20 cellular contexts compared by ENCODE assay signal in genomic region chrX:131072871-131073571, GRCh38. TPM values are rescaled to one million over a fixed set of nuclear protein-coding genes. Genes with fewer than 3 reads are reported as not detected.
A peak's percentile ranks its signal among the peaks of the same experiment; 100 is the strongest.
DNase-seq lines count a peak whose midpoint lies in the region; TF ChIP-seq lines count a peak whose summit lies in the region.
"Had no signal": no experiment of that assay in that cellular context is flagged by ENCODE, and none has a peak within 500 bp of the region (broad histone marks: within the 10 kb centered on the region; RNA-seq: fewer than 3 reads in every experiment).

No MANE protein-coding gene starts in this region.

- peak overlapping the region; percentile 25 for H3K4me3 Mint-ChIP-seq in glutamatergic neuron (ENCODE audit: unreplicated experiment)
- H3K4me3 Mint-ChIP-seq in Calu3 (ENCODE audit: low read depth, unreplicated experiment), result no peak overlapping the region

- H2BK12ac ChIP-seq in trophoblast cell (ENCODE audit: low read length), result no peak overlapping the region

- H3K27ac Mint-ChIP-seq in glutamatergic neuron (ENCODE audit: unreplicated experiment), result no peak overlapping the region
- H3K27ac Mint-ChIP-seq in Calu3 (ENCODE audit: unreplicated experiment), result no peak overlapping the region

- no CpG with 5 or more reads among the region's 39 CpGs for WGBS in trophoblast cell (ENCODE audit: extremely low coverage, insufficient coverage, insufficient read length)

- no peak overlapping the region for H2AFZ ChIP-seq in trophoblast cell (ENCODE audit: insufficient read depth, low read length, poor library complexity)

- H3K36me3 Mint-ChIP-seq in glutamatergic neuron (ENCODE audit: unreplicated experiment), result no peaks in the 10 kb centered on the region
- H3K36me3 Mint-ChIP-seq in Calu3 (ENCODE audit: insufficient read depth, unreplicated experiment), result no peaks in the 10 kb centered on the region

- H3K4me1 ChIP-seq in HUES48 (ENCODE audit: control insufficient read depth, insufficient read depth, low read length), result peaks cover 14% of the 10 kb centered on the region; the same call in 1 of the 2 replicates
- H3K4me1 ChIP-seq in trophoblast cell (ENCODE audit: control insufficient read depth in 1 of 2, insufficient read depth in 2 of 2, low read length in 2 of 2), result no peaks in the 10 kb centered on the region
- H3K4me1 ChIP-seq: Caco-2, SJCRH30 had no signal

- H2BK120ac ChIP-seq in trophoblast cell (ENCODE audit: insufficient read depth, low read length, poor library complexity), result no peak overlapping the region

- H3K9me3 Mint-ChIP-seq in glutamatergic neuron (ENCODE audit: unreplicated experiment), result no peaks in the 10 kb centered on the region
- H3K9me3 Mint-ChIP-seq in Calu3 (ENCODE audit: low read depth, unreplicated experiment), result no peaks in the 10 kb centered on the region

- H3K36me3 ChIP-seq in HUES48 (ENCODE audit: control insufficient read depth, insufficient read depth, low read length) (no peaks in the 10 kb centered on the region), trophoblast cell (ENCODE audit: control insufficient read depth in 1 of 2, insufficient read depth in 2 of 2, low read length in 2 of 2) (no peaks in the 10 kb centered on the region)
- H3K36me3 ChIP-seq: SJCRH30 had no signal

- no peaks in the 10 kb centered on the region for H3K9me3 ChIP-seq in HUES48 (ENCODE audit: control insufficient read depth, insufficient read depth, low read length)
- no peaks in the 10 kb centered on the region for H3K9me3 ChIP-seq in trophoblast cell (ENCODE audit: insufficient read depth, low read depth, low read length)
- H3K9me3 ChIP-seq: Caco-2, SJCRH30 had no signal

- no peaks in the 10 kb centered on the region for H3K79me2 ChIP-seq in trophoblast cell (ENCODE audit: control insufficient read depth, insufficient read depth, low read length, poor library complexity)

- no peak overlapping the region for H2BK5ac ChIP-seq in trophoblast cell (ENCODE audit: low read depth, low read length, poor library complexity)

- H3K27me3 ChIP-seq in HUES48 (ENCODE audit: control insufficient read depth, insufficient read depth, low read length) (peaks cover 91% of the 10 kb centered on the region), trophoblast cell (ENCODE audit: insufficient read depth, low read length) (peaks cover 21% of the 10 kb centered on the region)
- H3K27me3 ChIP-seq: SJCRH30 had no signal

- no peak overlapping the region for H4K91ac ChIP-seq in trophoblast cell (ENCODE audit: low read depth, low read length)

- H3K4me1 Mint-ChIP-seq in glutamatergic neuron (ENCODE audit: low read depth, unreplicated experiment), result no peaks in the 10 kb centered on the region
- H3K4me1 Mint-ChIP-seq in Calu3 (ENCODE audit: low read depth, unreplicated experiment), result no peaks in the 10 kb centered on the region

- no peak overlapping the region for H4K8ac ChIP-seq in trophoblast cell (ENCODE audit: low read depth, low read length)

- DNase-seq in glutamatergic neuron (no peak), iPS-NIHi11 (ENCODE audit: low spot score) (peak; percentile 8), trophoblast cell (no peak), kidney tubule cell (ENCODE audit: low spot score) (no peak), Calu3 (no peak), SKM-1 (lab: John Stamatoyannopoulos, UW; ENCODE audit: unreplicated experiment) (no peak), NCI-H2171 (lab: John Stamatoyannopoulos, UW) (no peak)
- DNase-seq: ACHN, AML-193, Caco-2, NCI-H1105 treated with DMSO at 0.1 percent for 48 hours, NCI-H187 treated with DMSO at 0.1 percent for 48 hours, NCI-H774, SJCRH30, SW 1271 had no signal

- peak overlapping the region; percentile 65 for H3K4me3 ChIP-seq in HUES48 (ENCODE audit: low read depth, low read length)
- no peak overlapping the region for H3K4me3 ChIP-seq in trophoblast cell (ENCODE audit: low read depth, low read length)
- H3K4me3 ChIP-seq: SJCRH30 had no signal

- no peak overlapping the region for H3K9ac ChIP-seq in HUES48 (ENCODE audit: low read depth, low read length)
- H3K9ac ChIP-seq in trophoblast cell (ENCODE audit: low read length), result no peak overlapping the region

- H3K23ac ChIP-seq in trophoblast cell (ENCODE audit: low read length), result no peak overlapping the region

- CTCF ChIA-PET in Calu3 (lab: Charles Lee), result no interaction called here

- no peak overlapping the region for H2AK5ac ChIP-seq in trophoblast cell (ENCODE audit: low read length)

- no peaks in the 10 kb centered on the region for H3K79me1 ChIP-seq in trophoblast cell (ENCODE audit: low read length)

- no peak overlapping the region for H3K4ac ChIP-seq in trophoblast cell (ENCODE audit: low read depth, low read length)

- no peak overlapping the region for H3K27ac ChIP-seq in HUES48 (ENCODE audit: low read depth, low read length)
- no peak overlapping the region for H3K27ac ChIP-seq in trophoblast cell (ENCODE audit: low read depth, low read length)
- H3K27ac ChIP-seq: RWPE1, SJCRH30 had no signal

- BruUV-seq in Calu3 (replicated peaks; lab: Mats Ljungman, UMichigan), result no TSS peak

- H3K27me3 Mint-ChIP-seq in glutamatergic neuron (ENCODE audit: unreplicated experiment), result peaks cover 7% of the 10 kb centered on the region
- H3K27me3 Mint-ChIP-seq in Calu3 (ENCODE audit: unreplicated experiment), result peaks cover 25% of the 10 kb centered on the region

- no peak overlapping the region for H3K14ac ChIP-seq in trophoblast cell (ENCODE audit: low read length)

- intact Hi-C loops in Calu3 (cut with micrococcal nuclease; ENCODE audit: unreplicated experiment), result no loop called here

- no peak overlapping the region for H3K4me2 ChIP-seq in trophoblast cell (ENCODE audit: low read length)

- peak overlapping the region; percentile 62 for H4K12ac ChIP-seq in trophoblast cell (ENCODE audit: low read depth, low read length)

- TF ChIP-seq CTCF in glutamatergic neuron (IDR thresholded peaks at IDR 0.05; ENCODE audit: partially characterized antibody, unreplicated experiment), result no peak
- no peak for TF ChIP-seq CTCF in Calu3 (IDR thresholded peaks at IDR 0.05; ENCODE audit: unreplicated experiment)

- H3K18ac ChIP-seq in trophoblast cell (ENCODE audit: low read length), result no peak overlapping the region

RNA-seq across cellular contexts. Expression of gene ARHGAP36, which starts 14.9 kb away (rescaled TPM):
- total RNA-seq in glutamatergic neuron (ENCODE audit: unreplicated experiment) (0.27 TPM), Calu3 (2022) (not detected in 2 replicates)
- polyA plus RNA-seq in trophoblast cell (2013), result 0.06 TPM in 1 of 2 replicates, not detected in the other
- total RNA-seq: Caco-2, G401, HT-29, NCI-H460, SJCRH30 had no signal
